In the genomic region with DNA sequence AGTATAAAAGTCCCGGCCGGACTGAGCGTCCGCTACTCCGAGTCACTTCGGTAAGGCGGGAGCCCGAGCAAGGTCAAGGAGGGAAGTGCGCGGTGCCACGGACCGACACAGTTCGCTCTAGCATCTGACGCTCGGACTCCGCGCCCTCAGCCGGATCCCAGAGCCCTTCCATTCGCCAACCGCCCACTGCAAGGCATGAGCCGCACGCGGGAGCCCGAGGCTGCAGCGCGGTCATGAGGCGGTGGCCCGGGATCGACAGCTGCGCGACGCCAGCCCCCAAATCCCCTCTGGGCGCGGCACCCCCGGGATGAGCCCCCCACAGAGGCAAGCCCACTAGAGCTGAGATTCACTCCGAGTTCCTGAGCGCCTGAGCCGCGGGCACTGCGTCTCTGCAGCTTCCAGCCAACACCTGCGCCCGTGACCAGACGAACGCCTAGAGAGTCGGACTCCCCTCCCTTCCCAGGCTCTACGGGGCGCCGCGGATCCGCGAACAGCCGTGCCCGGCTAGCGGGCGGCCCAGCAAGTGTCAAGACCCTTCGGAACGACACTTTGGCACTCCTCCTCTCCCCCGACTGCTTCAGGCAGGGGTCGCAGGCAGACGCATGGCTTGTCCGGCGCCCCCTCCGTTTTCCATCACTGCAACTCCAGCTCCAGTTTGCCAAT, we compare ENCODE assay signal across 8 cellular contexts. TPM values are rescaled to one million over a fixed set of nuclear protein-coding genes. Genes with fewer than 3 reads are reported as not detected.
DNase-seq lines count a peak whose midpoint lies in the region; ATAC-seq, FAIRE-seq and TF ChIP-seq lines count a peak whose summit lies in the region.

No MANE protein-coding gene starts in this region.

- WGBS in GM12878 (ENCODE audit: insufficient coverage, insufficient replicate concordance, low lambda C conversion rate, missing lambda C conversion rate) = 27% methylated on average over 48 of the region's 63 CpGs

- no peak overlapping the region for H2AFZ ChIP-seq in GM12878 (ENCODE audit: control insufficient read depth, low read depth, low read length)

- RAD21 ChIA-PET in GM12878 (lab: Charles Lee; ENCODE audit: unreplicated experiment) = no interaction called here

- in situ Hi-C loops in GM12878 (cut with MboI) = no loop called here

- CTCF ChIA-PET in RWPE1 (lab: Yijun Ruan, JAX) (no interaction called here), GM12878 (lab: Yijun Ruan, JAX) (no interaction called here)

- H3K9ac ChIP-seq in GM12878 (ENCODE audit: control insufficient read depth, insufficient read depth, low read length) (no peak overlapping the region), iPS-18a (ENCODE audit: low read length) (no peak overlapping the region)

- TF ChIP-seq CTCF in RWPE1 (conservative IDR thresholded peaks at IDR 0.05; ENCODE audit: low read depth) = no peak
- TF ChIP-seq CTCF in GM12878 (IDR thresholded peaks at IDR 0.05 in 2 of 3, conservative IDR thresholded peaks at IDR 0.05 in 1 of 3; ENCODE audit: control insufficient read depth in 2 of 3, extremely low read depth in 1 of 3, insufficient read depth in 1 of 3, low read depth in 3 of 3, low read length in 3 of 3) = no peak

- peak overlapping the region; percentile 22; the same call in 1 of the 2 replicates for H3K4me2 ChIP-seq in GM12878 (ENCODE audit: control insufficient read depth, insufficient read depth)

- H3K9me3 ChIP-seq in GM12878 (replicated peaks; ENCODE audit: control insufficient read depth, insufficient read depth, low read length) = no peaks in the 10 kb centered on the region
- no peaks in the 10 kb centered on the region for H3K9me3 ChIP-seq in iPS-18a (ENCODE audit: control insufficient read depth, low read depth, low read length)

- H3K27me3 ChIP-seq in GM12878 (replicated peaks in 1 of 2; ENCODE audit: control insufficient read depth in 2 of 2, insufficient read depth in 2 of 2, low read length in 1 of 2) (peaks cover 9 to 30% of the 10 kb centered on the region in 2 experiments), iPS-18a (ENCODE audit: control insufficient read depth, insufficient read depth, low read length) (peaks cover 80% of the 10 kb centered on the region)

- no peak for TF ChIP-seq POLR2A in GM12878 (IDR thresholded peaks at IDR 0.05; ENCODE audit: low read depth, low read length)

- peak; percentile 32 for DNase-seq in RWPE1 (ENCODE audit: low spot score)
- DNase-seq in GM12878 (ENCODE audit: low read depth, low spot score) = no peak
- no peak for DNase-seq in skeletal muscle cell (ENCODE audit: low read depth)
- DNase-seq in NCI-H774 (lab: John Stamatoyannopoulos, UW) = no peak

- no peak for TF ChIP-seq EP300 in GM12878 (IDR thresholded peaks at IDR 0.05; ENCODE audit: borderline replicate concordance in 1 of 2, control insufficient read depth in 1 of 2, low read depth in 2 of 2, low read length in 2 of 2)

- H3K4me3 ChIP-seq in GM12878 (no peak overlapping the region), iPS-18a (ENCODE audit: low read length) (peak overlapping the region; percentile 63), skeletal muscle cell (ENCODE audit: low read depth, low read length) (peak overlapping the region; percentile 50)

- no peaks in the 10 kb centered on the region for H4K20me1 ChIP-seq in GM12878 (ENCODE audit: control insufficient read depth, insufficient read depth)

- H3K27ac ChIP-seq in RWPE1 = no peak overlapping the region
- H3K27ac ChIP-seq in GM12878 (ENCODE audit: control insufficient read depth, insufficient read depth) = no peak overlapping the region
- no peak overlapping the region for H3K27ac ChIP-seq in iPS-18a (ENCODE audit: low read length)

- POLR2A ChIA-PET in RWPE1 (lab: Yijun Ruan, JAX; ENCODE audit: low non-redundant PET) = no interaction called here
- POLR2A ChIA-PET in GM12878 (lab: Charles Lee) = no interaction called here

- H3K79me2 ChIP-seq in GM12878 (ENCODE audit: control insufficient read depth, insufficient read depth, low read length) = no peaks in the 10 kb centered on the region

- no peak for FAIRE-seq in GM12878 (lab: Jason Lieb, UNC)

- H3K4me1 ChIP-seq in GM12878 (ENCODE audit: control insufficient read depth, insufficient read depth, low read length) (peaks cover 4% of the 10 kb centered on the region; the same call in 1 of the 2 replicates), iPS-18a (ENCODE audit: control insufficient read depth, low read depth, low read length) (peaks cover 14% of the 10 kb centered on the region)

- intact Hi-C loops in GM12878 (cut with micrococcal nuclease; ENCODE audit: unreplicated experiment) = no loop called here

- SMC1A ChIA-PET in GM12878 (lab: Charles Lee; ENCODE audit: uncharacterized antibody, unreplicated experiment) = no interaction called here

- TF ChIP-seq RAD21 in GM12878 (IDR thresholded peaks at IDR 0.05; ENCODE audit: insufficient read depth, low read depth, low read length) = no peak

- ATAC-seq in GM18907 (IDR thresholded peaks at IDR 0.05; ENCODE audit: unreplicated experiment) (peak; percentile 23), GM12878 (peak; percentile 53), HG02610 (IDR thresholded peaks at IDR 0.05; ENCODE audit: unreplicated experiment) (no peak), HG03025 (IDR thresholded peaks at IDR 0.05; ENCODE audit: low FRiP score, unreplicated experiment) (no peak)

- BruUV-seq in GM12878 (replicated peaks; lab: Mats Ljungman, UMichigan) = no TSS peak

- H3K36me3 ChIP-seq in GM12878 (ENCODE audit: control insufficient read depth in 2 of 2, insufficient read depth in 2 of 2, low read length in 1 of 2) = no peaks in the 10 kb centered on the region
- no peaks in the 10 kb centered on the region for H3K36me3 ChIP-seq in iPS-18a (ENCODE audit: control insufficient read depth, low read depth, low read length)

TF ChIP-seq in GM12878, 131 proteins besides CTCF, POLR2A, EP300 and RAD21:
- TF ChIP-seq RAD51 (IDR thresholded peaks at IDR 0.05) (no peak), TARDBP (IDR thresholded peaks at IDR 0.05; ENCODE audit: borderline replicate concordance) (no peak), DPF2 (IDR thresholded peaks at IDR 0.05) (no peak), CHD2 (IDR thresholded peaks at IDR 0.05; ENCODE audit: borderline replicate concordance, low read depth, low read length) (no peak), BHLHE40 (IDR thresholded peaks at IDR 0.05; ENCODE audit: borderline replicate concordance in 1 of 2, low read depth in 2 of 2, low read length in 1 of 2) (0 out of 4 replicates have a peak, but pooled peaks of 1 of the 2 experiments have one; percentile 3), CREB1 (IDR thresholded peaks at IDR 0.05; ENCODE audit: low read depth) (no peak), RBBP5 (conservative IDR thresholded peaks at IDR 0.05) (no peak)

RNA-seq across cellular contexts. Expression of a gene that starts 0.7 kb away (rescaled TPM):
- total RNA-seq in GM12878 (2013; cell fraction: nucleolus; rRNA removed) = not detected in 2 replicates
- total RNA-seq in GM12878 (2014; rRNA removed) (not detected in 2 replicates), GM12878 (2014; rRNA removed; fragmentation: Illumina TruSeq; extraction: Trizol) (not detected in 2 replicates), GM12878 (2021) (not detected in 2 replicates)
- not detected for polyA plus RNA-seq in GM12878 (2011; ENCODE audit: low read depth)
- polyA plus RNA-seq in GM12878 (2011; rRNA removed) (0.03 TPM in 1 of 2 replicates, not detected in the other), GM12878 (2014; fragmentation: Illumina TruSeq; extraction: Trizol) (0.01 TPM in 1 of 2 replicates, not detected in the other), GM12878 (2014; fragmentation: Nextera tagmentation; extraction: Ambion mirVana) (not detected), GM12878 (2014; rRNA removed) (not detected in 2 replicates), GM12878 (2016; fragmentation: Nextera tagmentation; extraction: Ambion mirVana) (not detected)
- 0.05 and 0.06 TPM in 2 replicates for polyA plus RNA-seq in GM12878 (2011; cell fraction: cytosol; rRNA removed)
- 0.04 TPM in 1 of 2 replicates, not detected in the other for polyA plus RNA-seq in GM12878 (2011; cell fraction: nucleus; rRNA removed)
- not detected in 2 replicates for polyA plus RNA-seq in GM12878 (2012)
- not detected in 2 replicates for polyA minus RNA-seq in GM12878 (2011; rRNA and poly(A)+ RNA removed)
- polyA minus RNA-seq in GM12878 (2011; cell fraction: cytosol; rRNA and poly(A)+ RNA removed) = not detected in 2 replicates
- polyA minus RNA-seq in GM12878 (2011; cell fraction: nucleus; rRNA and poly(A)+ RNA removed) = 0.19 TPM in 1 of 2 replicates, not detected in the other

Comparison
In these comparisons a context has a peak if more than half of its experiments do, and no peak if none do; other contexts are left out.
1. ATAC-seq: peak in GM18907 (single experiment) and GM12878 (single experiment); none in HG02610 (single experiment) and HG03025 (single experiment).